8 cellular contexts compared by ENCODE assay signal in genomic region chr18:13725566-13726227, GRCh38. TPM values are rescaled to one million over a fixed set of nuclear protein-coding genes. Genes with fewer than 3 reads are reported as not detected.
DNase-seq lines count a peak whose midpoint lies in the region; ATAC-seq and TF ChIP-seq lines count a peak whose summit lies in the region.

No MANE protein-coding gene starts in this region.

- ATAC-seq in HG02852 (IDR thresholded peaks at IDR 0.05; ENCODE audit: unreplicated experiment), result peak; percentile 30
- no peak for ATAC-seq in foreskin keratinocyte
- no peak for ATAC-seq in psoas muscle

- H3K27me3 ChIP-seq in foreskin keratinocyte (no peaks in the 10 kb centered on the region), psoas muscle (ENCODE audit: insufficient read depth in 3 of 3, low read length in 2 of 3) (no peaks in the 10 kb centered on the region)

- H3K4me1 ChIP-seq in foreskin keratinocyte (no peaks in the 10 kb centered on the region), psoas muscle (peaks cover 20% of the 10 kb centered on the region)

- intact Hi-C loops in psoas muscle (cut with DNase I), result loop anchor here (5.0 to 10.0 kb wide), 2 partner anchors 168 to 171 kb away; no protein-coding TSS in a partner anchor

- H3K4me3 ChIP-seq in GM08714 (ENCODE audit: low read length) (peak overlapping the region; percentile 97), WI38 (ENCODE audit: low read depth, low read length) (peak overlapping the region; percentile 86), psoas muscle (peak overlapping the region; percentile 98)

- WGBS in psoas muscle, 3 donors, result 4 to 6% (median 4%) methylated on average over 33 to 34 of the region's 34 CpGs

- DNase-seq in foreskin keratinocyte, result no peak
- no peak for DNase-seq in psoas muscle
- no peak for DNase-seq in NCI-H2107 (lab: John Stamatoyannopoulos, UW)
- DNase-seq in ecto neural progenitor cell (ENCODE audit: low spot score), result no peak
- no peak for DNase-seq in HPDE6-E6E7 (ENCODE audit: extremely low spot score)

- H3K36me3 ChIP-seq in psoas muscle (ENCODE audit: insufficient read depth in 1 of 2, low read depth in 1 of 2), result no peaks in the 10 kb centered on the region

- TF ChIP-seq CTCF in WI38 (IDR thresholded peaks at IDR 0.05; ENCODE audit: low read depth, low read length) (no peak), foreskin keratinocyte (conservative IDR thresholded peaks at IDR 0.05) (no peak), psoas muscle (IDR thresholded peaks at IDR 0.05) (no peak)

- H3K27ac ChIP-seq in foreskin keratinocyte (peak overlapping the region; percentile 89), psoas muscle (peak overlapping the region; percentile 100)

- no peaks in the 10 kb centered on the region for H3K9me3 ChIP-seq in psoas muscle

RNA-seq across cellular contexts. Expression of gene FAM210A, which starts 0.7 kb away (rescaled TPM):
- 26.5 and 27.9 TPM in 2 replicates for total RNA-seq in foreskin keratinocyte
- polyA plus RNA-seq in foreskin keratinocyte, result 11.6 and 15.0 TPM in 2 replicates
- total RNA-seq in psoas muscle, result 10 to 100 TPM; 24.7 to 43.1 (median 26.9) TPM
- polyA plus RNA-seq in psoas muscle, result 10 to 100 TPM; 11.4 to 45.8 (median 31.4) TPM

RNA-seq across cellular contexts. Expression of gene RNMT, which starts 0.8 kb away (rescaled TPM):
- total RNA-seq in foreskin keratinocyte (23.3 and 28.0 TPM in 2 replicates), psoas muscle (10 to 100 TPM; 19.2 to 29.2 (median 25.7) TPM)
- polyA plus RNA-seq in foreskin keratinocyte (17.5 and 20.0 TPM in 2 replicates), psoas muscle (10 to 100 TPM; 15.0 to 22.1 (median 20.6) TPM)
